In genomic region chr2:120013569-120014223, GRCh38 we compare ENCODE assay signal across 8 cellular contexts. TPM values are rescaled to one million over a fixed set of nuclear protein-coding genes. Genes with fewer than 3 reads are reported as not detected.
DNase-seq lines count a peak whose midpoint lies in the region; ATAC-seq and TF ChIP-seq lines count a peak whose summit lies in the region.

No MANE protein-coding gene starts in this region.

- CTCF ChIA-PET in SK-N-SH (lab: Yijun Ruan, JAX): no interaction called here

- no peaks in the 10 kb centered on the region for H3K9me2 ChIP-seq in SK-N-SH

- TF ChIP-seq CTCF in SK-N-SH (IDR thresholded peaks at IDR 0.05) (no peak), dorsolateral prefrontal cortex (IDR thresholded peaks at IDR 0.05 in 54 of 56, conservative IDR thresholded peaks at IDR 0.05 in 2 of 56; ENCODE audit: low read depth in 1 of 56, partially characterized antibody in 56 of 56) (no peak)

- no peaks in the 10 kb centered on the region for H3K9me3 ChIP-seq in SK-N-SH
- H3K9me3 ChIP-seq in mucosa of stomach (ENCODE audit: control insufficient read depth, low read length): no peaks in the 10 kb centered on the region
- no peaks in the 10 kb centered on the region for H3K9me3 ChIP-seq in aorta (ENCODE audit: control insufficient read depth, low read length)

- intact Hi-C loops in dorsolateral prefrontal cortex (cut with DNase I) (loop anchor here (5.0 kb wide), 2 partner anchors 256 to 261 kb away; partner anchors contain the start of gene PTPN4 (in 1 of the 2)), aorta (cut with DNase I) (loop anchor here in 1 of 2 donors (10.0 kb wide), 1 partner anchor 259 kb away; the partner anchor contains the start of gene PTPN4)

- H3K9ac ChIP-seq in SK-N-SH (peak overlapping the region; percentile 86), mucosa of stomach (ENCODE audit: low read length) (peak overlapping the region; percentile 87)

- 0 out of 2 replicates have a peak, but pooled peaks cover 4% of the 10 kb centered on the region for H4K20me1 ChIP-seq in SK-N-SH (ENCODE audit: insufficient read depth)

- no peak for ATAC-seq in SK-N-SH treated with all-trans-retinoic acid at 6 μM for 48 hours
- no peak for ATAC-seq in aorta (ENCODE audit: low FRiP score)

- H3K79me2 ChIP-seq in SK-N-SH (ENCODE audit: insufficient read depth): peaks cover 19% of the 10 kb centered on the region

- H3K27ac ChIP-seq in SK-N-SH (ENCODE audit: low read depth in 2 of 2, low read length in 1 of 2) (peak overlapping the region; percentile 65 to 71; a peak in 2 of 4 replicates), dorsolateral prefrontal cortex (peak overlapping the region in 39 of 59 donors; percentile 11 to 94 (median 76)), aorta (ENCODE audit: low read depth in 1 of 2, low read length in 2 of 2) (peak overlapping the region in 1 of 2 donors; percentile 84)

- H3K36me3 ChIP-seq in SK-N-SH (replicated peaks in 1 of 2; ENCODE audit: control insufficient read depth in 1 of 2, insufficient read depth in 2 of 2, low read length in 1 of 2) (no peaks in the 10 kb centered on the region), mucosa of stomach (ENCODE audit: control insufficient read depth, insufficient read depth, low read length) (no peaks in the 10 kb centered on the region), aorta (ENCODE audit: control insufficient read depth in 1 of 2, insufficient read depth in 2 of 2, low read length in 1 of 2) (no peaks in the 10 kb centered on the region)

- H3K4me1 ChIP-seq in SK-N-SH (ENCODE audit: control insufficient read depth in 1 of 2, insufficient read depth in 2 of 2, low read depth in 1 of 2, low read length in 1 of 2) (peaks cover 6 to 13% of the 10 kb centered on the region in 2 experiments; a peak in 3 of 4 replicates), mucosa of stomach (ENCODE audit: control insufficient read depth, insufficient read depth, low read length) (peaks cover 8% of the 10 kb centered on the region), aorta (ENCODE audit: control insufficient read depth in 1 of 2, insufficient read depth in 2 of 2, low read length in 2 of 2) (no peaks in the 10 kb centered on the region)

- POLR2A ChIA-PET in SK-N-SH (lab: Yijun Ruan, JAX): no interaction called here

- peaks cover 3% of the 10 kb centered on the region for H3F3A ChIP-seq in SK-N-SH (replicated peaks; ENCODE audit: insufficient read depth)

- TF ChIP-seq RAD21 in SK-N-SH (IDR thresholded peaks at IDR 0.05; ENCODE audit: low read length): no peak

- WGBS in SK-N-SH (ENCODE audit: low lambda C conversion rate): 22% methylated on average over 19 of the region's 19 CpGs
- 13 to 18% methylated on average over 19 of the region's 19 CpGs for WGBS in aorta, 2 donors

- no peaks in the 10 kb centered on the region for H3K27me3 ChIP-seq in SK-N-SH (ENCODE audit: insufficient read depth)
- no peaks in the 10 kb centered on the region for H3K27me3 ChIP-seq in dorsolateral prefrontal cortex
- H3K27me3 ChIP-seq in mucosa of stomach (ENCODE audit: control insufficient read depth, insufficient read depth, low read length): no peaks in the 10 kb centered on the region
- H3K27me3 ChIP-seq in aorta (ENCODE audit: control insufficient read depth in 1 of 2, insufficient read depth in 2 of 2, low read length in 1 of 2): no peaks in the 10 kb centered on the region

- no peak for DNase-seq in SK-N-SH
- DNase-seq in NCI-H526 treated with DMSO at 0.1 percent for 48 hours (lab: John Stamatoyannopoulos, UW): peak; percentile 56
- no peak for DNase-seq in dorsolateral prefrontal cortex
- DNase-seq in aorta: no peak
- DNase-seq in dedifferentiated amniotic fluid mesenchymal stem cell (ENCODE audit: extremely low spot score): no peak
- no peak for DNase-seq in EL

- peak overlapping the region; percentile 85; the same call in 1 of the 2 replicates for H2AFZ ChIP-seq in SK-N-SH (ENCODE audit: low read depth)

- peak overlapping the region; percentile 79 for H3K4me2 ChIP-seq in SK-N-SH

- H3K4me3 ChIP-seq in SK-N-SH (ENCODE audit: low read depth in 2 of 2, low read length in 1 of 2): peak overlapping the region; percentile 78 to 90
- H3K4me3 ChIP-seq in dorsolateral prefrontal cortex: peak overlapping the region; percentile 71 to 100 (median 96)
- H3K4me3 ChIP-seq in mucosa of stomach (ENCODE audit: low read length): peak overlapping the region; percentile 78
- H3K4me3 ChIP-seq in aorta (ENCODE audit: low read length in 2 of 2): peak overlapping the region; percentile 92 to 93

- TF ChIP-seq EP300 in SK-N-SH (IDR thresholded peaks at IDR 0.05; ENCODE audit: borderline replicate concordance in 1 of 2, low read depth in 1 of 2, low read length in 1 of 2): no peak

TF ChIP-seq in SK-N-SH, 30 proteins besides CTCF, POLR2A, EP300 and RAD21:
- no peak for TF ChIP-seq EZH2phosphoT487 (IDR thresholded peaks at IDR 0.05; ENCODE audit: borderline replicate concordance, low read depth)
- TF ChIP-seq TCF12 (IDR thresholded peaks at IDR 0.05): no peak
- no peak for TF ChIP-seq TEAD4 (IDR thresholded peaks at IDR 0.05; ENCODE audit: borderline replicate concordance, insufficient read depth)
- peak; percentile 8 for TF ChIP-seq CHD2 (IDR thresholded peaks at IDR 0.05; ENCODE audit: low read length, partially characterized antibody)
- no peak for TF ChIP-seq MAX (IDR thresholded peaks at IDR 0.05; ENCODE audit: low read depth)
TF ChIP-seq in SK-N-SH: peak in this region for 1.

TF ChIP-seq in SK-N-SH treated with all-trans-retinoic acid at 6 μM for 48 hours, 23 proteins besides CTCF, POLR2A, EP300 and RAD21:
- TF ChIP-seq CSRNP3 (CRISPR knock-in tag; IDR thresholded peaks at IDR 0.05) (no peak), ARNTL (CRISPR knock-in tag; IDR thresholded peaks at IDR 0.05; ENCODE audit: borderline replicate concordance, low read depth) (no peak), RARB (CRISPR knock-in tag; IDR thresholded peaks at IDR 0.05) (no peak), POU6F1 (CRISPR knock-in tag; IDR thresholded peaks at IDR 0.05; ENCODE audit: borderline replicate concordance, low read depth) (no peak), ZNF565 (CRISPR knock-in tag; conservative IDR thresholded peaks at IDR 0.05; ENCODE audit: low read depth) (no peak), ZNF8 (CRISPR knock-in tag; IDR thresholded peaks at IDR 0.05) (no peak), TSHZ2 (CRISPR knock-in tag; IDR thresholded peaks at IDR 0.05) (no peak), TCF4 (CRISPR knock-in tag; IDR thresholded peaks at IDR 0.05; ENCODE audit: borderline replicate concordance) (no peak), ISL1 (CRISPR knock-in tag; IDR thresholded peaks at IDR 0.05) (no peak), PPARA (CRISPR knock-in tag; IDR thresholded peaks at IDR 0.05; ENCODE audit: borderline replicate concordance) (no peak)

RNA-seq across cellular contexts. Expression of gene EPB41L5, which starts 0.8 kb away (rescaled TPM):
- polyA plus RNA-seq in SK-N-SH (2012; rRNA removed): 5.3 and 8.8 TPM in 2 replicates
- polyA plus RNA-seq in SK-N-SH (2012; cell fraction: cytosol; rRNA removed): 7.6 and 8.0 TPM in 2 replicates
- polyA plus RNA-seq in SK-N-SH (2012; cell fraction: nucleus; rRNA removed): 7.1 and 11.5 TPM in 2 replicates
- 10 to 100 TPM; 25.6 to 72.0 (median 49.6) TPM for total RNA-seq in dorsolateral prefrontal cortex
- 10 to 100 TPM; 18.2 to 21.8 TPM for total RNA-seq in aorta
- polyA plus RNA-seq in aorta: 1 to 10 TPM; 4.3 to 4.6 TPM
